ENCODE assay signal across 13 cellular contexts in the genomic region with DNA sequence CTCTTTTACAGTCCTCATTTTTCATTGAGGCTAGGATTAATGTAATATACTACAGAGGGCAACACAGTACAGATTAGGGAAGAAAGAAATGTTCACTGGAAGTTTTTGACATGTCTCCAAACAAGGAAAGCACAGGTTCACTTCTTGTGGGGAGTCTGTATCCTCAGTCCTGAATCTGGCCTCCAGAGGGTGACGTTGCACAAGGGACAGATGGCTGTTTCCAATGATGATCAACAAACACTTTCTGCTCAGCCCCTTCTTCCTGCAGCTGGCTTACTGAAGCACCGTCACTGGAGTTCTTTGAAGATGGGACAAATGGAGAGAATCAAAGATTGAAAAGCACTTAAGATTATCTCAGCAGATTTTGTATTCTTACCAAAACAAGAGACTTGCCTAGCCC.
DNase-seq lines count a peak whose midpoint lies in the region; ATAC-seq and TF ChIP-seq lines count a peak whose summit lies in the region.
"Had no signal": no experiment of that assay in that cellular context is flagged by ENCODE, and none has a peak within 500 bp of the region (broad histone marks: within the 10 kb centered on the region; RNA-seq: fewer than 3 reads in every experiment).

No MANE protein-coding gene starts in this region.

- no peak for TF ChIP-seq CTCF in endothelial cell (IDR thresholded peaks at IDR 0.05; ENCODE audit: unreplicated experiment)

- peak overlapping the region; percentile 36 for H3K4me3 Mint-ChIP-seq in stimulated activated naive CD8-positive, alpha-beta T cell treated with anti-CD3 and anti-CD28 coated beads, Interleukin-15, Interleukin-2, amounts not matched to agents 100 ng/mL and 50 ng/mL, for 24 hours
- H3K4me3 Mint-ChIP-seq in stimulated activated naive CD8-positive, alpha-beta T cell treated with anti-CD3 and anti-CD28 coated beads, Interleukin-15, amount 100 ng/mL, for 72 hours = no peak overlapping the region
- no peak overlapping the region for H3K4me3 Mint-ChIP-seq in endothelial cell (ENCODE audit: unreplicated experiment)

- DNase-seq in stimulated activated naive CD8-positive, alpha-beta T cell treated with anti-CD3 and anti-CD28 coated beads, Interleukin-15, amount 100 ng/mL, for 72 hours = no peak
- peak; percentile 3 for DNase-seq in RPMI8226
- peak; percentile 28 for DNase-seq in endothelial cell (ENCODE audit: low spot score)
- DNase-seq in H4 (ENCODE audit: low spot score) = no peak
- no peak for DNase-seq in RKO (ENCODE audit: low spot score)
- DNase-seq in glomerular visceral epithelial cell (ENCODE audit: extremely low spot score) = no peak
- DNase-seq: midbrain; OCI-M1; stimulated activated CD4-positive, alpha-beta T cell treated with anti-CD3 and anti-CD28 coated beads, Interleukin-4, amount 100 ng/mL, for 24 hours; stomach; SW 1271 had no signal

- H3K36me3 Mint-ChIP-seq in stimulated activated naive CD8-positive, alpha-beta T cell treated with anti-CD3 and anti-CD28 coated beads, Interleukin-15, Interleukin-2, amounts not matched to agents 100 ng/mL and 50 ng/mL, for 24 hours (ENCODE audit: low read depth) = no peaks in the 10 kb centered on the region
- no peaks in the 10 kb centered on the region for H3K36me3 Mint-ChIP-seq in endothelial cell (ENCODE audit: low read depth, unreplicated experiment)

- H3K27ac Mint-ChIP-seq in stimulated activated naive CD8-positive, alpha-beta T cell treated with anti-CD3 and anti-CD28 coated beads, Interleukin-15, Interleukin-2, amounts not matched to agents 100 ng/mL and 50 ng/mL, for 24 hours = no peak overlapping the region
- H3K27ac Mint-ChIP-seq in stimulated activated naive CD8-positive, alpha-beta T cell treated with anti-CD3 and anti-CD28 coated beads, Interleukin-15, amount 100 ng/mL, for 72 hours = no peak overlapping the region
- no peak overlapping the region for H3K27ac Mint-ChIP-seq in endothelial cell (ENCODE audit: unreplicated experiment)

- H3K27me3 Mint-ChIP-seq in stimulated activated naive CD8-positive, alpha-beta T cell treated with anti-CD3 and anti-CD28 coated beads, Interleukin-15, Interleukin-2, amounts not matched to agents 100 ng/mL and 50 ng/mL, for 24 hours = peaks cover 14% of the 10 kb centered on the region
- H3K27me3 Mint-ChIP-seq in stimulated activated naive CD8-positive, alpha-beta T cell treated with anti-CD3 and anti-CD28 coated beads, Interleukin-15, amount 100 ng/mL, for 72 hours = peaks cover 10% of the 10 kb centered on the region
- no peaks in the 10 kb centered on the region for H3K27me3 Mint-ChIP-seq in endothelial cell (ENCODE audit: unreplicated experiment)

- H3K9me3 Mint-ChIP-seq in stimulated activated naive CD8-positive, alpha-beta T cell treated with anti-CD3 and anti-CD28 coated beads, Interleukin-15, Interleukin-2, amounts not matched to agents 100 ng/mL and 50 ng/mL, for 24 hours = peaks cover 12% of the 10 kb centered on the region
- H3K9me3 Mint-ChIP-seq in stimulated activated naive CD8-positive, alpha-beta T cell treated with anti-CD3 and anti-CD28 coated beads, Interleukin-15, amount 100 ng/mL, for 72 hours = peaks cover 11% of the 10 kb centered on the region in 2 donors
- no peaks in the 10 kb centered on the region for H3K9me3 Mint-ChIP-seq in endothelial cell (ENCODE audit: unreplicated experiment)

- peaks cover 4% of the 10 kb centered on the region for H3K4me1 Mint-ChIP-seq in stimulated activated naive CD8-positive, alpha-beta T cell treated with anti-CD3 and anti-CD28 coated beads, Interleukin-15, Interleukin-2, amounts not matched to agents 100 ng/mL and 50 ng/mL, for 24 hours (ENCODE audit: low read depth)
- no peaks in the 10 kb centered on the region for H3K4me1 Mint-ChIP-seq in stimulated activated naive CD8-positive, alpha-beta T cell treated with anti-CD3 and anti-CD28 coated beads, Interleukin-15, amount 100 ng/mL, for 72 hours
- H3K4me1 Mint-ChIP-seq in endothelial cell (ENCODE audit: unreplicated experiment) = peaks cover 3% of the 10 kb centered on the region

- no peak for ATAC-seq in stimulated activated naive CD8-positive, alpha-beta T cell treated with anti-CD3 and anti-CD28 coated beads, Interleukin-15, amount 100 ng/mL, for 72 hours
- ATAC-seq in GM19351 (IDR thresholded peaks at IDR 0.05; ENCODE audit: unreplicated experiment) = no peak

Comparison
In these comparisons a context has a peak if more than half of its experiments do, and no peak if none do; other contexts are left out.
1. DNase-seq: peak in RPMI8226 (single experiment) and endothelial cell (single experiment); none in stimulated activated naive CD8-positive, alpha-beta T cell treated with anti-CD3 and anti-CD28 coated beads, Interleukin-15, amount 100 ng/mL, for 72 hours (0 of 2), H4 (single experiment), RKO (single experiment) and glomerular visceral epithelial cell (single experiment).